1 cellular context compared by ENCODE assay signal in genomic region chr14:70724944-70725343, GRCh38.
TF ChIP-seq lines count a peak whose summit lies in the region.

No MANE protein-coding gene starts in this region.

TF ChIP-seq in GM23338, 12 proteins besides CTCF, POLR2A, EP300 and RAD21 (continued from another document):
- TF ChIP-seq ZNF462 (CRISPR knock-in tag; IDR thresholded peaks at IDR 0.05): no peak
